Comparison of ENCODE assay signal across 9 cellular contexts in genomic region chr1:32742956-32743355, GRCh38. TPM values are rescaled to one million over a fixed set of nuclear protein-coding genes. Genes with fewer than 3 reads are reported as not detected.
DNase-seq lines count a peak whose midpoint lies in the region; ATAC-seq and TF ChIP-seq lines count a peak whose summit lies in the region.
"Had no signal": no experiment of that assay in that cellular context is flagged by ENCODE, and none has a peak within 500 bp of the region (broad histone marks: within the 10 kb centered on the region; RNA-seq: fewer than 3 reads in every experiment).

No MANE protein-coding gene starts in this region.

- peaks cover 17% of the 10 kb centered on the region for H3K4me1 Mint-ChIP-seq in neural progenitor cell

- no peaks in the 10 kb centered on the region for H3K9me3 Mint-ChIP-seq in neural progenitor cell

- no peaks in the 10 kb centered on the region for H3K79me2 ChIP-seq in neural progenitor cell (ENCODE audit: low read depth)

- ATAC-seq in GM18498 (IDR thresholded peaks at IDR 0.05; ENCODE audit: unreplicated experiment) (no peak), GM19397 (IDR thresholded peaks at IDR 0.05; ENCODE audit: unreplicated experiment) (no peak)

- no peaks in the 10 kb centered on the region for H3K36me3 Mint-ChIP-seq in neural progenitor cell

- WGBS in esophagus, 2 donors, result 40 to 45% methylated on average over 4 of the region's 4 CpGs

- peak overlapping the region; percentile 83 for H3K4me3 Mint-ChIP-seq in neural progenitor cell

- no peaks in the 10 kb centered on the region for H3K9me3 ChIP-seq in esophagus (ENCODE audit: control insufficient read depth in 2 of 2, insufficient read depth in 1 of 2, low read depth in 1 of 2, low read length in 1 of 2)
- no peaks in the 10 kb centered on the region for H3K9me3 ChIP-seq in neural progenitor cell (ENCODE audit: low read depth)

- no peak overlapping the region for H3K27ac Mint-ChIP-seq in neural progenitor cell

- H3K9ac ChIP-seq in neural progenitor cell, result no peak overlapping the region

- H3K27me3 Mint-ChIP-seq in neural progenitor cell (ENCODE audit: insufficient read depth, low read depth), result peaks cover 14% of the 10 kb centered on the region

- H3K36me3 ChIP-seq in esophagus (ENCODE audit: control insufficient read depth in 2 of 2, insufficient read depth in 2 of 2, low read length in 1 of 2), result no peaks in the 10 kb centered on the region
- H3K36me3 ChIP-seq in neural progenitor cell, result no peaks in the 10 kb centered on the region

- peaks cover 13% of the 10 kb centered on the region for H4K20me1 ChIP-seq in neural progenitor cell (ENCODE audit: low read depth)

- H3K4me2 ChIP-seq in neural progenitor cell, result peak overlapping the region; percentile 97

- H3K4me1 ChIP-seq in esophagus (ENCODE audit: control insufficient read depth in 2 of 2, insufficient read depth in 2 of 2, low read length in 1 of 2), result peaks cover 0 to 20% of the 10 kb centered on the region in 2 donors
- H3K4me1 ChIP-seq in neural progenitor cell, result peaks cover 30% of the 10 kb centered on the region

- TF ChIP-seq CTCF in C4-2B (conservative IDR thresholded peaks at IDR 0.05), result no peak
- TF ChIP-seq CTCF in neural progenitor cell (IDR thresholded peaks at IDR 0.05), result no peak

- DNase-seq in NCI-H69 (lab: John Stamatoyannopoulos, UW) (peak; percentile 9), neural progenitor cell (ENCODE audit: low spot score) (no peak), NCI-H774 (lab: John Stamatoyannopoulos, UW) (no peak), NCI-H1436 treated with DMSO at 0.1 percent for 48 hours (lab: John Stamatoyannopoulos, UW) (no peak)

- peak overlapping the region; percentile 99 for H3K27ac ChIP-seq in C4-2B
- peak overlapping the region; percentile 98 for H3K27ac ChIP-seq in esophagus (ENCODE audit: low read depth in 2 of 2, low read length in 1 of 2)
- H3K27ac ChIP-seq in neural progenitor cell, result no peak overlapping the region

- no peak overlapping the region for H2AFZ ChIP-seq in neural progenitor cell (replicated peaks)

- H3K27me3 ChIP-seq in esophagus (ENCODE audit: control insufficient read depth in 1 of 2, insufficient read depth in 2 of 2, low read length in 2 of 2) (no peaks in the 10 kb centered on the region), neural progenitor cell (peaks cover 14% of the 10 kb centered on the region)

- H3F3A ChIP-seq in neural progenitor cell (ENCODE audit: low read depth), result peaks cover 41% of the 10 kb centered on the region

- H3K4me3 ChIP-seq in esophagus (ENCODE audit: low read depth in 1 of 2, low read length in 2 of 2), result peak overlapping the region; percentile 73 to 75
- no peak overlapping the region for H3K4me3 ChIP-seq in neural progenitor cell

RNA-seq across cellular contexts. Expression of gene SYNC, which starts 40.4 kb away (rescaled TPM):
- 1 to 10 TPM; 2.8 to 4.9 TPM for polyA plus RNA-seq in esophagus
- total RNA-seq in neural progenitor cell (ENCODE audit: low replicate concordance), result not detected in 2 replicates
- total RNA-seq: T-helper 2 cell treated with Interferon-gamma antibody and Interleukin-4, amounts not matched to agents 100 ng/mL and 5 ng/mL, for 36 hours had no signal
